1 cellular context compared by ENCODE assay signal in the genomic region with DNA sequence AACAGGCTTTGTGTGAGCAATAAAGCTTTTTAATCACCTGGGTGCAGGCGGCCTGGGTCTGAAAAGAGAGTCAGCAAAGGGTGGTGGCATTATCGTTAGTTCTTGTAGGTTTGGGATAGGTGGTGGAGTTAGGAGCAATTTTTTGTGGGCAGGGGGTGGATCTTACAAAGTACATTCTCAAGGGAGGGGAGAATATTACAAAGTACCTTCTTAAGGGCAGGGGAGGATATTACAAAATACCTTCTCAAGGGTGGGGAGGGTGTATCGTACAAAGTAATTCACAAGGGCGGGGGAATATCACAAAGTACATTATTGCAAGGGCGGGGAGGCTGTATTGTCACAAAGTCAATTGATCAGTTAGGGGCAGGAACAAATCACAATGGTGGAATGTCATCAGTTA. TPM values are rescaled to one million over a fixed set of nuclear protein-coding genes. Genes with fewer than 3 reads are reported as not detected.
"Had no signal": no experiment of that assay in that cellular context is flagged by ENCODE, and none has a peak within 500 bp of the region (broad histone marks: within the 10 kb centered on the region; RNA-seq: fewer than 3 reads in every experiment).

No MANE protein-coding gene starts in this region.

RNA-seq across cellular contexts. Expression of a gene that starts 10.2 kb away (rescaled TPM):
- total RNA-seq: M059J had no signal

RNA-seq across cellular contexts. Expression of a gene that starts 27.2 kb away (rescaled TPM):
- total RNA-seq: M059J had no signal
